7 cellular contexts compared by ENCODE assay signal in the genomic region with DNA sequence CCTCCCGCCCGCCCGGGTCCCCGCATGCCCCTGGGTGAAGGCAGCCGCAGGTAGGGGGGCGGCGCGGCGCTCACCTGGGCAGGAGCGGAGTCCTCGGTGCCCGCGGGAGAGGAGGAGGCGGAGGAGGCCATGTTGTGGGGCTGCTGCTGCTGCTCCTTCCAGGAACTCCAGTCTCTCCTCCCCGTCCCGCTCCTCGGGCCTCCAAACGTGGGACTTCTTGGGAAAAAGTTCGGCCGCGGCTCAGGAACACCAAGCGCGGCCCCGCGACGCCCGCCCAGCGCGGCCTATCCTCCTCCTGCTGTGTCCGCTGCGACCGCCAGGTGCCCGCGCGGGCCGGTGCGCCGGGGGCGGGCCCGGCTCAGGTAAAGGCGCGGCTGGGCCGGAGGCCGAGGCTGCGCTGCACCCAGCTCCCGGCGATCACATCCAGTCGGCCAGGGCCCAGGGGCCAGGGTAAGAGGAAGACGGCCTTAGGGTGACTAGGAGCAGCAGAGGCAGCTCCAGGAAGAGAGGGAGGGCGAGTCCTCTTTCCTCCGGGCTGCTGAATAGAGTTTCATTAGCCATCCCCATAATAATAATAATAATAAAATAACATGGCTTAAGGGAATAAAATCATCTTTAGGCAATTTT. TPM values are rescaled to one million over a fixed set of nuclear protein-coding genes. Genes with fewer than 3 reads are reported as not detected.
DNase-seq lines count a peak whose midpoint lies in the region; TF ChIP-seq lines count a peak whose summit lies in the region.

No MANE protein-coding gene starts in this region.

- H3K27ac ChIP-seq in rectal smooth muscle tissue (ENCODE audit: low read depth, low read length): no peak overlapping the region

- H3K27me3 ChIP-seq in rectal smooth muscle tissue (ENCODE audit: control insufficient read depth, insufficient read depth, low read length): peaks cover 3% of the 10 kb centered on the region

- no peak overlapping the region for H3K27ac Mint-ChIP-seq in glutamatergic neuron (ENCODE audit: unreplicated experiment)

- no peaks in the 10 kb centered on the region for H3K4me1 Mint-ChIP-seq in glutamatergic neuron (ENCODE audit: low read depth, unreplicated experiment)

- H3K36me3 Mint-ChIP-seq in glutamatergic neuron (ENCODE audit: unreplicated experiment): no peaks in the 10 kb centered on the region

- H3K4me1 ChIP-seq in rectal smooth muscle tissue (ENCODE audit: control insufficient read depth, insufficient read depth, low read length): no peaks in the 10 kb centered on the region

- H3K4me3 ChIP-seq in HFF-Myc (replicated peaks; ENCODE audit: low read depth, low read length) (peak overlapping the region; percentile 34), rectal smooth muscle tissue (ENCODE audit: low read length) (peak overlapping the region; percentile 67)

- DNase-seq in GM13976 (ENCODE audit: low spot score): peak; percentile 60
- DNase-seq in HFF-Myc (ENCODE audit: extremely low read depth, low read depth): no peak
- DNase-seq in NCI-H2171 treated with DMSO at 0.1 percent for 48 hours (lab: John Stamatoyannopoulos, UW): peak; percentile 42
- peak; percentile 83 for DNase-seq in activated effector memory CD4-positive, alpha-beta T cell treated with anti-CD3 and anti-CD28 coated beads, Interleukin-2, amount 50 U/mL, for 16 hours
- peak; percentile 39 for DNase-seq in glutamatergic neuron
- no peak for DNase-seq in MV-4-11 (lab: John Stamatoyannopoulos, UW)

- H3K9ac ChIP-seq in rectal smooth muscle tissue (ENCODE audit: low read length): no peak overlapping the region

- in situ Hi-C loops in GM13976 (cut with MboI; ENCODE audit: low sequenced_read_pairs, unreplicated experiment): no loop called here

- TF ChIP-seq CTCF in GM13976 (IDR thresholded peaks at IDR 0.05; ENCODE audit: borderline replicate concordance, control extremely low read depth, extremely low read depth, insufficient read depth, missing control alignments): peak; percentile 10
- TF ChIP-seq CTCF in HFF-Myc (IDR thresholded peaks at IDR 0.05; ENCODE audit: low read depth, low read length, missing control alignments): no peak
- TF ChIP-seq CTCF in glutamatergic neuron (IDR thresholded peaks at IDR 0.05; ENCODE audit: partially characterized antibody, unreplicated experiment): peak; percentile 53

- H3K36me3 ChIP-seq in rectal smooth muscle tissue (ENCODE audit: control insufficient read depth, insufficient read depth, low read length): no peaks in the 10 kb centered on the region

- H3K4me3 Mint-ChIP-seq in glutamatergic neuron (ENCODE audit: unreplicated experiment): no peak overlapping the region

- H3K9me3 Mint-ChIP-seq in glutamatergic neuron (ENCODE audit: unreplicated experiment): peaks cover 2% of the 10 kb centered on the region

- peaks cover 3% of the 10 kb centered on the region for H3K27me3 Mint-ChIP-seq in glutamatergic neuron (ENCODE audit: unreplicated experiment)

RNA-seq across cellular contexts. Expression of gene CDK1, which starts 45.0 kb away (rescaled TPM):
- 10.4 TPM for total RNA-seq in glutamatergic neuron (ENCODE audit: unreplicated experiment)

Comparison
In these comparisons a context has a peak if more than half of its experiments do, and no peak if none do; other contexts are left out.
1. DNase-seq: peak in GM13976 (single experiment), NCI-H2171 treated with DMSO at 0.1 percent for 48 hours (single experiment), activated effector memory CD4-positive, alpha-beta T cell treated with anti-CD3 and anti-CD28 coated beads, Interleukin-2, amount 50 U/mL, for 16 hours (single experiment) and glutamatergic neuron (single experiment); none in HFF-Myc (single experiment) and MV-4-11 (single experiment).